24 cellular contexts compared by ENCODE assay signal in the genomic region with DNA sequence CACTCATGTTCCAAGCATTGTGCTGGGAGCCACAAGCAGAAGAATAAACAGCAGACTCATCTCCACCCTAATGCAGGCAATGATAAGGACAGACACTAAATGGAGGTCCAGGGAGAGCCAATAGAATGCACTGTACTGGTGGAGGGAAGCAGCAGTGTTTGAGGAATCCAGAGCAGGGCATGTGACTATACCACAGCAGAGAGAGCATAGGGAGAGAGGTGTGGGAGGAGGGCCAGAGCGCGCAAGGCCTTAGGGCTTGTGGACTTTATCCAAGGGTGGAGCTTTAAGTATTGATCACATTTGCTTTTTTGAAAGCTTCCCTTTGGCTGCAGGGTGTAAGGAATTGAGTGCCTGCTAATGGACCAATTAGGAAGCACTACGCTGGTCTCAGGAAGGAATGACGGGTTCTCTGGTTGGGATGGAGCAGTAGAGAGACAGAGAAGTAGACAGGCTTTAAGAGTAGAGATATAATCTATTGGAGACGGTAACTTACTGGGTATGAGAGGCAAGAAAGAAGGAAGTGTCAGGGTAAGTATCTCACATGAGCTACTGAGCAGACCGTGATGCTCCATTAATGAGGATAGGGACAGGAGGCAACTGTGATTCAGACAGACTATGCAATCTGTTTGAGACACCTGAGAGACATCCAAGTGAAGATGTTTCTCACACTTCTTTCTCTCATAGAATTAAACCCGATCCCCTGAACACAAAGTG.
DNase-seq lines count a peak whose midpoint lies in the region; ATAC-seq, FAIRE-seq and TF ChIP-seq lines count a peak whose summit lies in the region.
"Had no signal": no experiment of that assay in that cellular context is flagged by ENCODE, and none has a peak within 500 bp of the region (broad histone marks: within the 10 kb centered on the region; RNA-seq: fewer than 3 reads in every experiment).

No MANE protein-coding gene starts in this region.

- FAIRE-seq in GM12891 (lab: Jason Lieb, UNC) = peak; percentile 28
- no peak for FAIRE-seq in D721Med (lab: Jason Lieb, UNC)
- FAIRE-seq: keratinocyte had no signal

- no peak for DNase-seq in GM12891 (ENCODE audit: insufficient read length, low spot score)
- peak; percentile 41 for DNase-seq in SW480 (ENCODE audit: low spot score)
- DNase-seq in hepatic stellate cell (ENCODE audit: low spot score) = no peak
- no peak for DNase-seq in stimulated activated naive CD8-positive, alpha-beta T cell treated with anti-CD3 and anti-CD28 coated beads, Interleukin-15, amount 100 ng/mL, for 72 hours
- DNase-seq in D721Med (ENCODE audit: insufficient read length, low spot score) = no peak
- DNase-seq in cerebellum (ENCODE audit: low spot score) = no peak
- DNase-seq: ACHN; activated CD4-positive, alpha-beta T cell treated with anti-CD3 and anti-CD28 coated beads for 36 hours; activated effector memory CD4-positive, alpha-beta T cell treated with Interleukin-2 at 50 U/mL for 16 hours; caudate nucleus; CD4-positive, CD25-positive, alpha-beta regulatory T cell; DMS79; effector memory CD4-positive, alpha-beta T cell; heart right ventricle; NCI-H1930; NCI-H510A treated with DMSO at 0.1 percent for 48 hours; SIG-M5; stimulated activated naive CD4-positive, alpha-beta T cell treated with Interleukin-2 at 50 U/mL for 16 hours had no signal

- no peak for TF ChIP-seq CTCF in D721Med (IDR thresholded peaks at IDR 0.05; ENCODE audit: insufficient read depth, missing control alignments)

- H3K9me3 ChIP-seq in mucosa of rectum (ENCODE audit: control insufficient read depth in 2 of 2, low read length in 2 of 2) = no peaks in the 10 kb centered on the region
- H3K9me3 ChIP-seq: heart right ventricle, tibial nerve had no signal

- peak overlapping the region in 1 of 2 donors; percentile 66 for H3K9ac ChIP-seq in mucosa of rectum (ENCODE audit: low read depth in 1 of 2, low read length in 2 of 2)

- no peak overlapping the region for H3K27ac Mint-ChIP-seq in stimulated activated naive CD8-positive, alpha-beta T cell treated with anti-CD3 and anti-CD28 coated beads, Interleukin-15, amount 100 ng/mL, for 72 hours
- H3K27ac Mint-ChIP-seq: activated CD4-positive, alpha-beta T cell treated with anti-CD3 and anti-CD28 coated beads for 36 hours; CD4-positive, CD25-positive, alpha-beta regulatory T cell; mesothelial cell of epicardium had no signal

- peaks cover 11 to 28% of the 10 kb centered on the region in 2 donors for H3K4me1 ChIP-seq in mucosa of rectum (ENCODE audit: control insufficient read depth in 2 of 2, insufficient read depth in 2 of 2, low read length in 2 of 2)
- H3K4me1 ChIP-seq: tibial nerve had no signal

- no peaks in the 10 kb centered on the region for H3K9me3 Mint-ChIP-seq in stimulated activated naive CD8-positive, alpha-beta T cell treated with anti-CD3 and anti-CD28 coated beads, Interleukin-15, amount 100 ng/mL, for 72 hours
- H3K9me3 Mint-ChIP-seq: CD4-positive, CD25-positive, alpha-beta regulatory T cell; IgD-negative memory B cell; mesothelial cell of epicardium had no signal

- peak overlapping the region; percentile 78 to 85 for H3K27ac ChIP-seq in mucosa of rectum (ENCODE audit: low read depth in 2 of 2, low read length in 2 of 2)
- H3K27ac ChIP-seq: heart right ventricle, tibial nerve had no signal

- no peaks in the 10 kb centered on the region for H3K4me1 Mint-ChIP-seq in stimulated activated naive CD8-positive, alpha-beta T cell treated with anti-CD3 and anti-CD28 coated beads, Interleukin-15, amount 100 ng/mL, for 72 hours
- H3K4me1 Mint-ChIP-seq: activated CD4-positive, alpha-beta T cell treated with anti-CD3 and anti-CD28 coated beads for 36 hours had no signal

- peak; percentile 47 for ATAC-seq in esophagus mucosa
- no peak for ATAC-seq in stimulated activated naive CD8-positive, alpha-beta T cell treated with anti-CD3 and anti-CD28 coated beads, Interleukin-15, amount 100 ng/mL, for 72 hours
- ATAC-seq: activated CD4-positive, alpha-beta T cell treated with anti-CD3 and anti-CD28 coated beads for 36 hours; heart right ventricle had no signal

- H3K36me3 ChIP-seq in mucosa of rectum (ENCODE audit: control insufficient read depth in 2 of 2, insufficient read depth in 2 of 2, low read length in 2 of 2) = peaks cover 0 to 2% of the 10 kb centered on the region in 2 donors
- H3K36me3 ChIP-seq: heart right ventricle, tibial nerve had no signal

- H3K4me3 ChIP-seq in mucosa of rectum (ENCODE audit: low read length in 2 of 2) = peak overlapping the region; percentile 17 to 50
- H3K4me3 ChIP-seq: heart right ventricle, tibial nerve had no signal

- H3K27me3 Mint-ChIP-seq in stimulated activated naive CD8-positive, alpha-beta T cell treated with anti-CD3 and anti-CD28 coated beads, Interleukin-15, amount 100 ng/mL, for 72 hours = peaks cover 12% of the 10 kb centered on the region
- H3K27me3 Mint-ChIP-seq: activated CD4-positive, alpha-beta T cell treated with anti-CD3 and anti-CD28 coated beads for 36 hours; IgD-negative memory B cell had no signal

- no peaks in the 10 kb centered on the region for H3K27me3 ChIP-seq in mucosa of rectum (ENCODE audit: control insufficient read depth in 2 of 2, insufficient read depth in 2 of 2, low read length in 2 of 2)
- H3K27me3 ChIP-seq: heart right ventricle, tibial nerve had no signal

- no peak overlapping the region for H3K4me3 Mint-ChIP-seq in stimulated activated naive CD8-positive, alpha-beta T cell treated with anti-CD3 and anti-CD28 coated beads, Interleukin-15, amount 100 ng/mL, for 72 hours
- H3K4me3 Mint-ChIP-seq: activated CD4-positive, alpha-beta T cell treated with anti-CD3 and anti-CD28 coated beads for 36 hours; CD4-positive, CD25-positive, alpha-beta regulatory T cell; IgD-negative memory B cell; mesothelial cell of epicardium had no signal

- no peak for TF ChIP-seq POLR2A in GM12891 (IDR thresholded peaks at IDR 0.05; ENCODE audit: low read depth, low read length)

TF ChIP-seq in GM12891, 5 proteins besides CTCF, POLR2A, EP300 and RAD21:
- TF ChIP-seq POU2F2 (IDR thresholded peaks at IDR 0.05; ENCODE audit: low read depth, low read length) (no peak), TAF1 (IDR thresholded peaks at IDR 0.05; ENCODE audit: low read depth, low read length) (no peak), SPI1 (IDR thresholded peaks at IDR 0.05; ENCODE audit: low read depth, low read length) (no peak), POLR2AphosphoS5 (IDR thresholded peaks at IDR 0.05; ENCODE audit: low read depth, low read length) (no peak), PAX5 (IDR thresholded peaks at IDR 0.05; ENCODE audit: insufficient read depth, low read length, severe bottlenecking) (no peak)
